Comparison of ENCODE assay signal across 11 cellular contexts in genomic region chr2:64797881-64798590, GRCh38.
DNase-seq lines count a peak whose midpoint lies in the region; ATAC-seq and TF ChIP-seq lines count a peak whose summit lies in the region.
"Had no signal": no experiment of that assay in that cellular context is flagged by ENCODE, and none has a peak within 500 bp of the region (broad histone marks: within the 10 kb centered on the region; RNA-seq: fewer than 3 reads in every experiment).

No MANE protein-coding gene starts in this region.

- no peaks in the 10 kb centered on the region for H3K27me3 Mint-ChIP-seq in CD4-positive, alpha-beta T cell

- H2AFZ ChIP-seq in smooth muscle cell (ENCODE audit: low read depth), result no peak overlapping the region

- H3K4me1 Mint-ChIP-seq in CD4-positive, alpha-beta T cell (ENCODE audit: low read depth), result no peaks in the 10 kb centered on the region

- no peaks in the 10 kb centered on the region for H3K79me2 ChIP-seq in smooth muscle cell (ENCODE audit: low read depth)

- H3K4me2 ChIP-seq in smooth muscle cell, result peak overlapping the region; percentile 9

- no peak overlapping the region for H3K27ac ChIP-seq in smooth muscle cell (ENCODE audit: low read depth)
- H3K27ac ChIP-seq in CD4-positive, alpha-beta T cell (ENCODE audit: low read depth, low read length), result no peak overlapping the region
- no peak overlapping the region for H3K27ac ChIP-seq in sigmoid colon

- no peak overlapping the region for H3K4me3 ChIP-seq in smooth muscle cell
- H3K4me3 ChIP-seq in sigmoid colon, result no peak overlapping the region

- DNase-seq in NCI-H1092 treated with DMSO at 0.1 percent for 48 hours (lab: John Stamatoyannopoulos, UW) (peak; percentile 36), NCI-H1092 (lab: John Stamatoyannopoulos, UW) (no peak), NCI-H69 (lab: John Stamatoyannopoulos, UW) (peak; percentile 57), fibroblast of gingiva (ENCODE audit: low read depth) (peak; percentile 30), smooth muscle cell (lab: John Stamatoyannopoulos, UW; ENCODE audit: unreplicated experiment) (no peak), NCI-H524 treated with DMSO at 0.1 percent for 48 hours (lab: John Stamatoyannopoulos, UW) (no peak), sigmoid colon (no peak)
- DNase-seq in CD4-positive, alpha-beta T cell, result no peak
- DNase-seq: 8988T; activated CD4-positive, alpha-beta T cell treated with anti-CD3 and anti-CD28 coated beads for 1 hour; occipital lobe had no signal

- intact Hi-C loops in CD4-positive, alpha-beta T cell (cut with DNase I, micrococcal nuclease), result no loop called here
- intact Hi-C loops in sigmoid colon (cut with DNase I), result no loop called here

- H3K4me3 Mint-ChIP-seq in CD4-positive, alpha-beta T cell, result no peak overlapping the region

- no peak overlapping the region for H3K27ac Mint-ChIP-seq in CD4-positive, alpha-beta T cell

- H3K36me3 Mint-ChIP-seq in CD4-positive, alpha-beta T cell (ENCODE audit: low read depth), result no peaks in the 10 kb centered on the region

- H3K36me3 ChIP-seq in smooth muscle cell (ENCODE audit: low read depth), result no peaks in the 10 kb centered on the region
- no peaks in the 10 kb centered on the region for H3K36me3 ChIP-seq in sigmoid colon

- no peak for TF ChIP-seq EP300 in sigmoid colon (IDR thresholded peaks at IDR 0.05)

- 74% methylated on average over 4 of the region's 4 CpGs for WGBS in smooth muscle cell (ENCODE audit: low lambda C conversion rate)
- 19 to 54% methylated on average over 4 of the region's 4 CpGs for WGBS in sigmoid colon, 2 donors

- TF ChIP-seq POLR2A in sigmoid colon (IDR thresholded peaks at IDR 0.05), result no peak

- POLR2A ChIA-PET in CD4-positive, alpha-beta T cell (lab: Charles Lee), result no interaction called here

- no peaks in the 10 kb centered on the region for H3K27me3 ChIP-seq in smooth muscle cell (ENCODE audit: low read depth)
- no peaks in the 10 kb centered on the region for H3K27me3 ChIP-seq in CD4-positive, alpha-beta T cell (ENCODE audit: control insufficient read depth, insufficient read depth, low read length)
- H3K27me3 ChIP-seq in sigmoid colon, result no peaks in the 10 kb centered on the region

- H4K20me1 ChIP-seq in smooth muscle cell (ENCODE audit: low read depth), result no peaks in the 10 kb centered on the region

- H3K9me3 ChIP-seq in smooth muscle cell (replicated peaks; ENCODE audit: low read depth) (no peaks in the 10 kb centered on the region), sigmoid colon (no peaks in the 10 kb centered on the region)
- H3K9me3 ChIP-seq in CD4-positive, alpha-beta T cell (ENCODE audit: control insufficient read depth, low read length), result no peaks in the 10 kb centered on the region

- CTCF ChIA-PET in CD4-positive, alpha-beta T cell (lab: Charles Lee), result interaction anchor here (0.6 kb wide), 1 partner anchor 150 kb away, joined by 4 read pairs; no protein-coding TSS in a partner anchor

- no peaks in the 10 kb centered on the region for H3K9me3 Mint-ChIP-seq in CD4-positive, alpha-beta T cell

- H3K4me1 ChIP-seq in smooth muscle cell (ENCODE audit: low read depth) (no peaks in the 10 kb centered on the region), sigmoid colon (peaks cover 0 to 17% (median 2%) of the 10 kb centered on the region in 4 donors)

- H3K9ac ChIP-seq in smooth muscle cell (ENCODE audit: low read depth), result no peak overlapping the region

- ATAC-seq in CD4-positive, alpha-beta T cell (ENCODE audit: poor library complexity), result no peak

- H3F3A ChIP-seq in smooth muscle cell (ENCODE audit: low read depth), result no peaks in the 10 kb centered on the region

- TF ChIP-seq CTCF in smooth muscle cell (IDR thresholded peaks at IDR 0.05; ENCODE audit: borderline replicate concordance, insufficient read depth, poor library complexity, severe bottlenecking) (no peak), sigmoid colon (IDR thresholded peaks at IDR 0.05) (no peak)
- TF ChIP-seq CTCF in CD4-positive, alpha-beta T cell (IDR thresholded peaks at IDR 0.05), result no peak

Comparison
In these comparisons a context has a peak if more than half of its experiments do, and no peak if none do; other contexts are left out.
1. DNase-seq: peak in NCI-H1092 treated with DMSO at 0.1 percent for 48 hours (single experiment), NCI-H69 (single experiment) and fibroblast of gingiva (single experiment); none in NCI-H1092 (single experiment), smooth muscle cell (single experiment), NCI-H524 treated with DMSO at 0.1 percent for 48 hours (single experiment), CD4-positive, alpha-beta T cell (0 of 10) and sigmoid colon (single experiment).